18 cellular contexts compared by ENCODE assay signal in genomic region chr14:51743588-51744000, GRCh38.
"Had no signal": no experiment of that assay in that cellular context is flagged by ENCODE, and none has a peak within 500 bp of the region (broad histone marks: within the 10 kb centered on the region; RNA-seq: fewer than 3 reads in every experiment).

No MANE protein-coding gene starts in this region.

- H3K4me3 Mint-ChIP-seq: activated T-helper 1 cell treated with anti-CD3 and anti-CD28 coated beads, Interleukin-12 subunit alpha, Interleukin-12 subunit beta, Interleukin-2, Interleukin-4 antibody, amounts not matched to agents 30 ng/mL and 10 ng/mL and 1 ng/mL, durations not matched to agents 14 hours and 24 hours and 36 hours; memory B cell; nephron had no signal

- H3K36me3 ChIP-seq: cardiac muscle cell, heart left ventricle, neutrophil, ovary, prostate gland, tibial artery had no signal

- H3K27me3 ChIP-seq: body of pancreas, cardiac muscle cell, heart left ventricle, ovary, tibial artery had no signal

- DNase-seq: activated CD8-positive, alpha-beta memory T cell treated with anti-CD3 and anti-CD28 coated beads, Interleukin-2, amount 50 U/mL, for 48 hours; activated gamma-delta T cell treated with Interleukin-2 at 50 U/mL for 16 hours; anterior cingulate cortex; body of pancreas; heart left ventricle; left cardiac atrium; ovary; stimulated activated CD4-positive, alpha-beta T cell treated with anti-CD3 and anti-CD28 coated beads, Interleukin-2, amount 100 ng/mL, for 48 hours; stimulated activated CD8-positive, alpha-beta memory T cell treated with anti-CD3 and anti-CD28 coated beads, Interleukin-4, amount 100 ng/mL, for 48 hours; stimulated activated naive CD4-positive, alpha-beta T cell treated with Interleukin-2 at 50 U/mL for 16 hours; tibial artery had no signal

- H3K4me1 Mint-ChIP-seq: memory B cell had no signal

- H3K4me3 ChIP-seq: body of pancreas, cardiac muscle cell, heart left ventricle, ovary, prostate gland, SK-N-MC, tibial artery had no signal

- H3K36me3 Mint-ChIP-seq: memory B cell had no signal

- H3K27ac Mint-ChIP-seq: activated T-helper 1 cell treated with anti-CD3 and anti-CD28 coated beads, Interleukin-12 subunit alpha, Interleukin-12 subunit beta, Interleukin-2, Interleukin-4 antibody, amounts not matched to agents 30 ng/mL and 10 ng/mL and 1 ng/mL, durations not matched to agents 14 hours and 24 hours and 36 hours; memory B cell; nephron had no signal

- H3K9me3 Mint-ChIP-seq: activated T-helper 1 cell treated with anti-CD3 and anti-CD28 coated beads, Interleukin-12 subunit alpha, Interleukin-12 subunit beta, Interleukin-2, Interleukin-4 antibody, amounts not matched to agents 30 ng/mL and 10 ng/mL and 1 ng/mL, durations not matched to agents 14 hours and 24 hours and 36 hours; memory B cell had no signal

- ATAC-seq: body of pancreas, heart left ventricle, left cardiac atrium had no signal
